In genomic region chr1:35175067-35176001, GRCh38 we compare ENCODE assay signal across 33 cellular contexts. TPM values are rescaled to one million over a fixed set of nuclear protein-coding genes. Genes with fewer than 3 reads are reported as not detected.
A peak's percentile ranks its signal among the peaks of the same experiment; 100 is the strongest.
DNase-seq lines count a peak whose midpoint lies in the region; ATAC-seq, FAIRE-seq and TF ChIP-seq lines count a peak whose summit lies in the region.
"Had no signal": no experiment of that assay in that cellular context is flagged by ENCODE, and none has a peak within 500 bp of the region (broad histone marks: within the 10 kb centered on the region; RNA-seq: fewer than 3 reads in every experiment).

No MANE protein-coding gene starts in this region.

- H3K79me2 ChIP-seq in GM23338 (replicated peaks; ENCODE audit: insufficient read depth) = peaks cover 20% of the 10 kb centered on the region
- H3K79me2 ChIP-seq in K562 (ENCODE audit: control insufficient read depth, insufficient read depth, low read length) = peaks cover 20% of the 10 kb centered on the region
- peaks cover 14% of the 10 kb centered on the region for H3K79me2 ChIP-seq in osteoblast (ENCODE audit: insufficient read depth, low read length)

- H3K9ac ChIP-seq in K562 (ENCODE audit: insufficient read depth in 1 of 2, low read depth in 2 of 2, low read length in 2 of 2) = no peak overlapping the region

- H3K9me3 Mint-ChIP-seq in GM23338 (no peaks in the 10 kb centered on the region), mesothelial cell of epicardium (no peaks in the 10 kb centered on the region)
- H3K9me3 Mint-ChIP-seq: activated CD4-positive, alpha-beta memory T cell treated with anti-CD3 and anti-CD28 coated beads for 36 hours; activated T-helper 17 cell treated with anti-CD3 and anti-CD28 coated beads, Interleukin-2, amount 50 U/mL, for 72 hours; memory B cell; stimulated activated naive CD8-positive, alpha-beta T cell treated with anti-CD3 and anti-CD28 coated beads, Interleukin-15, amount 100 ng/mL, for 72 hours; T-helper 1 cell treated with Interleukin-12 subunit alpha and Interleukin-12 subunit beta and Interleukin-4 antibody, amounts not matched to agents 30 μg/mL and 1 μg/mL, for 36 hours had no signal

- CTCF ChIA-PET in K562 (lab: Yijun Ruan, JAX; ENCODE audit: low intra/inter-chr PET ratio) = no interaction called here

- ATAC-seq in GM23338 (no peak), K562 (peak; percentile 19), HG03139 (IDR thresholded peaks at IDR 0.05; ENCODE audit: unreplicated experiment) (no peak)
- ATAC-seq: activated T-helper 17 cell treated with anti-CD3 and anti-CD28 coated beads, Interleukin-2, amount 50 U/mL, for 72 hours; esophagus mucosa; left lobe of liver; right cardiac atrium; stimulated activated naive CD8-positive, alpha-beta T cell treated with anti-CD3 and anti-CD28 coated beads, Interleukin-15, amount 100 ng/mL, for 72 hours had no signal

- H2AFZ ChIP-seq in GM23338 (no peak overlapping the region), K562 (ENCODE audit: low read depth, low read length) (no peak overlapping the region), osteoblast (ENCODE audit: low read length) (no peak overlapping the region)

- 72% methylated on average over 10 of the region's 10 CpGs for WGBS in K562 (ENCODE audit: insufficient coverage, low coverage, missing lambda C conversion rate)

- peaks cover 8% of the 10 kb centered on the region; the same call in 2 of the 3 replicates for H3K4me1 Mint-ChIP-seq in GM23338
- peaks cover 3% of the 10 kb centered on the region for H3K4me1 Mint-ChIP-seq in mesothelial cell of epicardium

- no peak for TF ChIP-seq RAD21 in K562 (CRISPR knock-in tag; conservative IDR thresholded peaks at IDR 0.05 in 1 of 2, IDR thresholded peaks at IDR 0.05 in 1 of 2)

- H3K4me3 Mint-ChIP-seq in GM23338 = no peak overlapping the region
- no peak overlapping the region for H3K4me3 Mint-ChIP-seq in mesothelial cell of epicardium
- H3K4me3 Mint-ChIP-seq: activated CD4-positive, alpha-beta memory T cell treated with anti-CD3 and anti-CD28 coated beads for 36 hours; activated T-helper 17 cell treated with anti-CD3 and anti-CD28 coated beads, Interleukin-2, amount 50 U/mL, for 72 hours; memory B cell; stimulated activated naive CD8-positive, alpha-beta T cell treated with anti-CD3 and anti-CD28 coated beads, Interleukin-15, amount 100 ng/mL, for 72 hours; T-helper 1 cell treated with Interleukin-12 subunit alpha and Interleukin-12 subunit beta and Interleukin-4 antibody, amounts not matched to agents 30 μg/mL and 1 μg/mL, for 36 hours had no signal

- H3K9me3 ChIP-seq in K562 (replicated peaks; ENCODE audit: control insufficient read depth, insufficient read depth, low read depth, low read length) = no peaks in the 10 kb centered on the region
- no peaks in the 10 kb centered on the region for H3K9me3 ChIP-seq in osteoblast (ENCODE audit: low read depth, low read length)
- H3K9me3 ChIP-seq: thoracic aorta, uterus had no signal

- no peak for TF ChIP-seq CTCF in GM23338 (conservative IDR thresholded peaks at IDR 0.05; ENCODE audit: low read depth in 2 of 2)
- TF ChIP-seq CTCF in K562 (IDR thresholded peaks at IDR 0.05 in 2 of 3, conservative IDR thresholded peaks at IDR 0.05 in 1 of 3; ENCODE audit: insufficient read depth in 2 of 3, low read depth in 1 of 3, low read length in 3 of 3) = no peak
- TF ChIP-seq CTCF in mesothelial cell of epicardium (IDR thresholded peaks at IDR 0.05; ENCODE audit: unreplicated experiment) = no peak
- TF ChIP-seq CTCF in osteoblast (IDR thresholded peaks at IDR 0.05; ENCODE audit: extremely low read depth, low read depth, low read length) = no peak

- H3K27me3 Mint-ChIP-seq in GM23338 (ENCODE audit: insufficient read depth, low read depth, poor library complexity) (peaks cover 10% of the 10 kb centered on the region), mesothelial cell of epicardium (ENCODE audit: low read depth) (no peaks in the 10 kb centered on the region)
- H3K27me3 Mint-ChIP-seq: activated CD4-positive, alpha-beta memory T cell treated with anti-CD3 and anti-CD28 coated beads for 36 hours; activated T-helper 17 cell treated with anti-CD3 and anti-CD28 coated beads, Interleukin-2, amount 50 U/mL, for 72 hours; memory B cell; stimulated activated naive CD8-positive, alpha-beta T cell treated with anti-CD3 and anti-CD28 coated beads, Interleukin-15, amount 100 ng/mL, for 72 hours had no signal

- in situ Hi-C loops in K562 (cut with MboI) = no loop called here

- no peaks in the 10 kb centered on the region for H3K9me1 ChIP-seq in K562 (ENCODE audit: control insufficient read depth, insufficient read depth, low read length)

- H3K27me3 ChIP-seq in GM23338 (ENCODE audit: insufficient read depth) (no peaks in the 10 kb centered on the region), K562 (ENCODE audit: control insufficient read depth in 2 of 2, insufficient read depth in 2 of 2, low read length in 2 of 2) (no peaks in the 10 kb centered on the region), osteoblast (ENCODE audit: insufficient read depth, low read length) (no peaks in the 10 kb centered on the region)
- H3K27me3 ChIP-seq: uterus had no signal

- H3K4me3 ChIP-seq in GM23338 (no peak overlapping the region), K562 (no peak overlapping the region), osteoblast (ENCODE audit: insufficient read depth, low read length) (no peak overlapping the region)
- H3K4me3 ChIP-seq: thoracic aorta, uterus had no signal

- peak; percentile 26 for DNase-seq in DMS53 (lab: John Stamatoyannopoulos, UW)
- no peak for DNase-seq in DMS53 treated with DMSO at 0.1 percent for 48 hours (lab: John Stamatoyannopoulos, UW; ENCODE audit: unreplicated experiment)
- DNase-seq in GM23338 (ENCODE audit: low spot score) = no peak
- DNase-seq in K562 (ENCODE audit: extremely low read depth in 1 of 4, low spot score in 3 of 4) = no peak
- no peak for DNase-seq in mesothelial cell of epicardium (ENCODE audit: low spot score in 2 of 2, unreplicated experiment in 2 of 2)
- DNase-seq in hypothalamus (lab: John Stamatoyannopoulos, UW) = no peak
- no peak for DNase-seq in osteoblast (ENCODE audit: insufficient read length, low spot score, missing footprints)
- DNase-seq: activated CD4-positive, alpha-beta memory T cell treated with anti-CD3 and anti-CD28 coated beads for 36 hours; activated CD4-positive, CD25-positive, alpha-beta regulatory T cell treated with anti-CD3 and anti-CD28 coated beads, Interleukin-2, amount 50 U/mL, for 72 hours; activated naive CD4-positive, alpha-beta T cell treated with anti-CD3 and anti-CD28 coated beads, Interleukin-2, amount 50 U/mL, for 16 hours; aorta; effector memory CD4-positive, alpha-beta T cell; glutamatergic neuron; NCI-H1105; NCI-H187 treated with DMSO at 0.1 percent for 48 hours; NCI-H524; OCI-M1; right cardiac atrium; stimulated activated CD4-positive, alpha-beta T cell treated with anti-CD3 and anti-CD28 coated beads, Interleukin-1b, Interleukin-23, amount 100 ng/mL, for 48 hours; stimulated activated naive CD8-positive, alpha-beta T cell treated with anti-CD3 and anti-CD28 coated beads, Interleukin-15, amount 100 ng/mL, for 72 hours; uterus had no signal

- BruUV-seq in K562 (replicated peaks; lab: Mats Ljungman, UMichigan) = no TSS peak

- TF ChIP-seq POLR2A in K562 (conservative IDR thresholded peaks at IDR 0.05) = peak; percentile 79

- no peak overlapping the region for H3K4me2 ChIP-seq in GM23338
- H3K4me2 ChIP-seq in K562 (ENCODE audit: insufficient read depth, low read length) = no peak overlapping the region
- H3K4me2 ChIP-seq in osteoblast (ENCODE audit: insufficient read depth, low read length) = no peak overlapping the region

- H3K9me2 ChIP-seq in GM23338 (ENCODE audit: insufficient read depth) = no peaks in the 10 kb centered on the region

- H3K36me3 Mint-ChIP-seq in GM23338 (ENCODE audit: low read depth) = peaks cover 61% of the 10 kb centered on the region
- peaks cover 20% of the 10 kb centered on the region for H3K36me3 Mint-ChIP-seq in mesothelial cell of epicardium

- POLR2A ChIA-PET in K562 (lab: Yijun Ruan, JAX) = interaction anchor here (0.6 to 2.0 kb wide), 6 partner anchors 10 to 170 kb away, joined by 3 to 6 read pairs (median 3); no protein-coding TSS in a partner anchor

- H3K27ac Mint-ChIP-seq in GM23338 (peak overlapping the region; percentile 44; the same call in 1 of the 2 replicates), mesothelial cell of epicardium (peak overlapping the region; percentile 12)
- H3K27ac Mint-ChIP-seq: activated CD4-positive, alpha-beta memory T cell treated with anti-CD3 and anti-CD28 coated beads for 36 hours; activated T-helper 17 cell treated with anti-CD3 and anti-CD28 coated beads, Interleukin-2, amount 50 U/mL, for 72 hours; T-helper 1 cell treated with Interleukin-12 subunit alpha and Interleukin-12 subunit beta and Interleukin-4 antibody, amounts not matched to agents 30 μg/mL and 1 μg/mL, for 36 hours had no signal

- H3K4me1 ChIP-seq in GM23338 (ENCODE audit: insufficient read depth) (no peaks in the 10 kb centered on the region), K562 (replicated peaks in 1 of 2; ENCODE audit: control insufficient read depth in 2 of 2, insufficient read depth in 2 of 2, low read length in 2 of 2) (0 out of 5 replicates have a peak, but pooled peaks cover 0 to 4% of the 10 kb centered on the region in 2 experiments), osteoblast (ENCODE audit: insufficient read depth, low read length) (no peaks in the 10 kb centered on the region)
- H3K4me1 ChIP-seq: uterus had no signal

- H3K36me3 ChIP-seq in GM23338 (ENCODE audit: insufficient read depth) (peaks cover 48% of the 10 kb centered on the region), K562 (ENCODE audit: control insufficient read depth, insufficient read depth, low read length) (peaks cover 54% of the 10 kb centered on the region), osteoblast (ENCODE audit: insufficient read depth, low read length) (peaks cover 59% of the 10 kb centered on the region)
- H3K36me3 ChIP-seq: uterus had no signal

- H4K20me1 ChIP-seq in GM23338 (replicated peaks; ENCODE audit: insufficient read depth) = peaks cover 39% of the 10 kb centered on the region
- peaks cover 22% of the 10 kb centered on the region for H4K20me1 ChIP-seq in K562 (replicated peaks; ENCODE audit: control insufficient read depth, insufficient read depth, low read length)
- H4K20me1 ChIP-seq in osteoblast (ENCODE audit: insufficient read depth, low read length) = peaks cover 57% of the 10 kb centered on the region

- intact Hi-C loops in K562 (cut with micrococcal nuclease) = no loop called here

- peaks cover 57% of the 10 kb centered on the region for H3F3A ChIP-seq in GM23338 (replicated peaks; ENCODE audit: low read depth)

- FAIRE-seq in K562 (lab: Jason Lieb, UNC) = no peak
- FAIRE-seq: A204.1, bronchial epithelial cell, colon, islet of Langerhans, TTC549 had no signal

- H3K27ac ChIP-seq in GM23338 (ENCODE audit: low read depth) = peak overlapping the region; percentile 76
- no peak overlapping the region for H3K27ac ChIP-seq in K562 (ENCODE audit: extremely low read depth, low read depth, low read length)
- no peak overlapping the region for H3K27ac ChIP-seq in osteoblast (ENCODE audit: low read depth, low read length)
- H3K27ac ChIP-seq: thoracic aorta, uterus had no signal

- no peak for TF ChIP-seq EP300 in K562 (IDR thresholded peaks at IDR 0.05; ENCODE audit: low read length)

RNA-seq across cellular contexts. Expression of gene SFPQ, which starts 17.6 kb away (rescaled TPM):
- total RNA-seq in GM23338 (2014; rRNA removed; shearing (Covaris generic)) = 346 and 352 TPM in 2 replicates
- polyA plus RNA-seq in GM23338 (2016; fragmentation: Nextera tagmentation; extraction: Ambion mirVana) (251 and 258 TPM in 2 replicates), K562 (2011; rRNA removed) (135 and 164 TPM in 2 replicates), K562 (2014; fragmentation: Illumina TruSeq; extraction: Trizol) (501 and 562 TPM in 2 replicates), K562 (2014; fragmentation: Nextera tagmentation; extraction: Ambion mirVana) (10 to 100 TPM; 69.7 to 73.4 TPM), K562 (2014; rRNA removed) (266 and 399 TPM in 2 replicates)
- total RNA-seq in K562 (2011; cell fraction: chromatin; rRNA removed; ENCODE audit: low replicate concordance) = 205 and 671 TPM in 2 replicates
- 112 and 137 TPM in 2 replicates for total RNA-seq in K562 (2011; cell fraction: nucleolus; rRNA removed)
- total RNA-seq in K562 (2011; cell fraction: nucleoplasm; rRNA removed) = 370 and 701 TPM in 2 replicates
- total RNA-seq in K562 (2014; rRNA removed) (346 and 402 TPM in 2 replicates), K562 (2014; rRNA removed; fragmentation: Illumina TruSeq; extraction: Trizol) (477 and 544 TPM in 2 replicates), K562 (2015; rRNA removed; fragmentation: Illumina TruSeq; extraction: Trizol) (480 and 510 TPM in 2 replicates), K562 (2021) (341 and 367 TPM in 2 replicates), mesothelial cell of epicardium (783 to 793 TPM (median 785 TPM) in 3 replicates), osteoblast (163 and 187 TPM in 2 replicates)
- 48.2 and 57.6 TPM in 2 replicates for polyA plus RNA-seq in K562 (2011; cell fraction: cytosol; rRNA removed)
- 222 and 300 TPM in 2 replicates for polyA plus RNA-seq in K562 (2011; cell fraction: nucleus; rRNA removed)
- polyA plus RNA-seq in K562 (2012) = 216 and 359 TPM in 2 replicates
- polyA minus RNA-seq in K562 (2011; rRNA and poly(A)+ RNA removed) = 261 and 336 TPM in 2 replicates
- polyA minus RNA-seq in K562 (2011; cell fraction: cytosol; rRNA and poly(A)+ RNA removed) = 91.0 and 96.7 TPM in 2 replicates
- 163 and 287 TPM in 2 replicates for polyA minus RNA-seq in K562 (2011; cell fraction: nucleus; rRNA and poly(A)+ RNA removed)
